Comparison of ENCODE assay signal across 10 cellular contexts in the genomic region with DNA sequence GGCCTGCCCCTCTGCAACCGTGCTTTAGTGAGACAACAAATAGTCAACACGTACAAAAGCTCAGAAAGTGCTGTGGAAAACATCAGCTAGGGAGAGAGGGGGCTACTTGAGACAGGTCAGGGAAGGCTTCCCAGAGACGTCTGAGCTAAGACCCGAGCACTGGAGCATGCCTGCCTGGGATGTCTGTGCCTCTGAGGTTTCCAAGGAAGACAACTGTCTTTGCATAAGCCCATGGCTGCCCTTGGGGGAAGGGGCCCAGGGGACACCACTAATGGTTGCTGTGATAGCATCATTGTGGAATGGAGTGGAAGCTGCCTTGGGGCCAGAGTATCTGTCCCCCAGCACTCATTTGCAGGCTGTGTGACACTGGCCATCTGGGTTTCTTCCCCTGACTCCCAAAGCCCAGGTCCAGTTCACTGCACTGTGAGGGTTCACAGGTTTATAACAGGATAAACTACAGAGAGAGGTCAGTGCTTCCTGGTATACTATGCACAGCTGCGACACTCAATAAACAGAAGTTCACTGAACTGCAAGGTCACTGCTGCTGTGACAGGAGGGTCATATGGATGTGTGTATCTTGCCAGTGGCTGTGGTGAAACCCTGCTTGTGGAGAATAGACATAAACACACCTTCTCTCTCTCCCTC. TPM values are rescaled to one million over a fixed set of nuclear protein-coding genes. Genes with fewer than 3 reads are reported as not detected.
DNase-seq lines count a peak whose midpoint lies in the region; ATAC-seq and TF ChIP-seq lines count a peak whose summit lies in the region.
"Had no signal": no experiment of that assay in that cellular context is flagged by ENCODE, and none has a peak within 500 bp of the region (broad histone marks: within the 10 kb centered on the region; RNA-seq: fewer than 3 reads in every experiment).

No MANE protein-coding gene starts in this region.

- no peak for TF ChIP-seq POLR2A in uterus (IDR thresholded peaks at IDR 0.05)

- H3K27ac ChIP-seq in CD4-positive, CD25-positive, alpha-beta regulatory T cell (ENCODE audit: insufficient read depth, low read length, poor library complexity, severe bottlenecking), result no peak overlapping the region
- no peak overlapping the region for H3K27ac ChIP-seq in uterus

- H3K36me3 Mint-ChIP-seq in CD4-positive, CD25-positive, alpha-beta regulatory T cell, result peaks cover 3% of the 10 kb centered on the region
- H3K36me3 Mint-ChIP-seq in activated T-helper 2 cell treated with anti-CD3 and anti-CD28 coated beads, Interferon-gamma antibody, Interleukin-2, Interleukin-4, amounts not matched to agents 10 μg/mL and 5 μg/mL and 100 μg/mL, durations not matched to agents 14 hours and 24 hours and 36 hours (ENCODE audit: low read depth), result no peaks in the 10 kb centered on the region

- no peak for TF ChIP-seq CTCF in uterus (IDR thresholded peaks at IDR 0.05)

- no peak for ATAC-seq in CD4-positive, CD25-positive, alpha-beta regulatory T cell (ENCODE audit: low read depth in 2 of 2)
- no peak for ATAC-seq in Right ventricle myocardium inferior

- H3K9me3 ChIP-seq in CD4-positive, CD25-positive, alpha-beta regulatory T cell (ENCODE audit: control insufficient read depth in 2 of 2, low read length in 2 of 2), result no peaks in the 10 kb centered on the region
- H3K9me3 ChIP-seq in uterus, result no peaks in the 10 kb centered on the region

- peak overlapping the region; percentile 94 for H3K4me3 ChIP-seq in CD4-positive, CD25-positive, alpha-beta regulatory T cell (ENCODE audit: low read depth, low read length)
- H3K4me3 ChIP-seq in uterus, result no peak overlapping the region

- H3K4me3 Mint-ChIP-seq in CD4-positive, CD25-positive, alpha-beta regulatory T cell, result peak overlapping the region; percentile 91 to 100 (median 96)
- H3K4me3 Mint-ChIP-seq in activated T-helper 2 cell treated with anti-CD3 and anti-CD28 coated beads, Interferon-gamma antibody, Interleukin-2, Interleukin-4, amounts not matched to agents 10 μg/mL and 5 μg/mL and 100 μg/mL, durations not matched to agents 14 hours and 24 hours and 36 hours (ENCODE audit: low read depth), result peak overlapping the region; percentile 92

- H3K36me3 ChIP-seq in CD4-positive, CD25-positive, alpha-beta regulatory T cell (ENCODE audit: control insufficient read depth, insufficient read depth, low read length), result no peaks in the 10 kb centered on the region
- no peaks in the 10 kb centered on the region for H3K36me3 ChIP-seq in uterus

- DNase-seq in CD4-positive, CD25-positive, alpha-beta regulatory T cell, result no peak
- peak; percentile 83 for DNase-seq in HuH-7 (ENCODE audit: low spot score)
- DNase-seq in activated T-helper 2 cell treated with anti-CD3 and anti-CD28 coated beads, Interferon-gamma antibody, Interleukin-2, Interleukin-4, amounts not matched to agents 10 μg/mL and 5 μg/mL and 100 μg/mL, durations not matched to agents 14 hours and 24 hours and 36 hours (ENCODE audit: low spot score), result no peak
- DNase-seq in mucosa of gallbladder (ENCODE audit: low spot score), result peak; percentile 39
- no peak for DNase-seq in uterus
- DNase-seq in OCI-M2 (lab: John Stamatoyannopoulos, UW; ENCODE audit: unreplicated experiment), result no peak
- no peak for DNase-seq in Right ventricle myocardium inferior (ENCODE audit: missing footprints)
- no peak for DNase-seq in NCI-H2196 (lab: John Stamatoyannopoulos, UW; ENCODE audit: unreplicated experiment)
- DNase-seq: midbrain, NCI-H1092 had no signal

- peak overlapping the region; percentile 97 to 100 (median 98) for H3K27ac Mint-ChIP-seq in CD4-positive, CD25-positive, alpha-beta regulatory T cell
- H3K27ac Mint-ChIP-seq in activated T-helper 2 cell treated with anti-CD3 and anti-CD28 coated beads, Interferon-gamma antibody, Interleukin-2, Interleukin-4, amounts not matched to agents 10 μg/mL and 5 μg/mL and 100 μg/mL, durations not matched to agents 14 hours and 24 hours and 36 hours, result peak overlapping the region; percentile 63

- H3K4me1 Mint-ChIP-seq in CD4-positive, CD25-positive, alpha-beta regulatory T cell, result peaks cover 19 to 43% (median 36%) of the 10 kb centered on the region in 4 donors
- peaks cover 31% of the 10 kb centered on the region for H3K4me1 Mint-ChIP-seq in activated T-helper 2 cell treated with anti-CD3 and anti-CD28 coated beads, Interferon-gamma antibody, Interleukin-2, Interleukin-4, amounts not matched to agents 10 μg/mL and 5 μg/mL and 100 μg/mL, durations not matched to agents 14 hours and 24 hours and 36 hours (ENCODE audit: low read depth)

- peaks cover 13% of the 10 kb centered on the region for H3K27me3 Mint-ChIP-seq in CD4-positive, CD25-positive, alpha-beta regulatory T cell
- no peaks in the 10 kb centered on the region for H3K27me3 Mint-ChIP-seq in activated T-helper 2 cell treated with anti-CD3 and anti-CD28 coated beads, Interferon-gamma antibody, Interleukin-2, Interleukin-4, amounts not matched to agents 10 μg/mL and 5 μg/mL and 100 μg/mL, durations not matched to agents 14 hours and 24 hours and 36 hours (ENCODE audit: low read depth)

- no peaks in the 10 kb centered on the region for H3K9me3 Mint-ChIP-seq in CD4-positive, CD25-positive, alpha-beta regulatory T cell
- H3K9me3 Mint-ChIP-seq in activated T-helper 2 cell treated with anti-CD3 and anti-CD28 coated beads, Interferon-gamma antibody, Interleukin-2, Interleukin-4, amounts not matched to agents 10 μg/mL and 5 μg/mL and 100 μg/mL, durations not matched to agents 14 hours and 24 hours and 36 hours, result no peaks in the 10 kb centered on the region

- H3K27me3 ChIP-seq in CD4-positive, CD25-positive, alpha-beta regulatory T cell (ENCODE audit: control insufficient read depth, insufficient read depth, low read length), result no peaks in the 10 kb centered on the region
- H3K27me3 ChIP-seq in uterus, result no peaks in the 10 kb centered on the region

- intact Hi-C loops in activated T-helper 2 cell treated with anti-CD3 and anti-CD28 coated beads, Interferon-gamma antibody, Interleukin-2, Interleukin-4, amounts not matched to agents 10 μg/mL and 5 μg/mL and 100 μg/mL, durations not matched to agents 14 hours and 24 hours and 36 hours (cut with micrococcal nuclease), result loop anchor here (5.0 kb wide), 1 partner anchor 98 kb away; no protein-coding TSS in a partner anchor
- intact Hi-C loops in uterus (cut with DNase I; ENCODE audit: low total_unique reads), result no loop called here
- intact Hi-C loops in Right ventricle myocardium inferior (cut with DNase I), result no loop called here

- H3K4me1 ChIP-seq in CD4-positive, CD25-positive, alpha-beta regulatory T cell (ENCODE audit: control insufficient read depth, insufficient read depth, low read length, poor library complexity, severe bottlenecking), result peaks cover 25% of the 10 kb centered on the region
- H3K4me1 ChIP-seq in uterus, result peaks cover 0 to 9% of the 10 kb centered on the region in 2 donors

RNA-seq across cellular contexts. Expression of a gene that starts 1.5 kb away (rescaled TPM):
- 22.1 TPM for total RNA-seq in CD4-positive, CD25-positive, alpha-beta regulatory T cell
- 1 to 10 TPM; 6.8 to 7.9 (median 7.4) TPM for polyA plus RNA-seq in CD4-positive, CD25-positive, alpha-beta regulatory T cell
- total RNA-seq in activated T-helper 2 cell treated with anti-CD3 and anti-CD28 coated beads, Interferon-gamma antibody, Interleukin-2, Interleukin-4, amounts not matched to agents 10 μg/mL and 5 μg/mL and 100 μg/mL, durations not matched to agents 14 hours and 24 hours and 36 hours, result 31.8 and 32.6 TPM in 2 replicates
- total RNA-seq in mucosa of gallbladder (37.1 TPM), uterus (10 to 100 TPM; 22.0 to 33.7 (median 27.0) TPM), Right ventricle myocardium inferior (39.1 TPM)

Comparison
In these comparisons a context has a peak if more than half of its experiments do, and no peak if none do; other contexts are left out.
1. DNase-seq: peak in HuH-7 (single experiment) and mucosa of gallbladder (single experiment); none in CD4-positive, CD25-positive, alpha-beta regulatory T cell (0 of 3), activated T-helper 2 cell treated with anti-CD3 and anti-CD28 coated beads, Interferon-gamma antibody, Interleukin-2, Interleukin-4, amounts not matched to agents 10 μg/mL and 5 μg/mL and 100 μg/mL, durations not matched to agents 14 hours and 24 hours and 36 hours (single experiment), uterus (0 of 2), OCI-M2 (single experiment), Right ventricle myocardium inferior (single experiment) and NCI-H2196 (single experiment).